In genomic region chr19:42563352-42564210, GRCh38 we compare ENCODE assay signal across 8 cellular contexts. TPM values are rescaled to one million over a fixed set of nuclear protein-coding genes. Genes with fewer than 3 reads are reported as not detected.
A peak's percentile ranks its signal among the peaks of the same experiment; 100 is the strongest.
DNase-seq lines count a peak whose midpoint lies in the region; ATAC-seq and TF ChIP-seq lines count a peak whose summit lies in the region.

No MANE protein-coding gene starts in this region.

- H3K4me1 ChIP-seq in neutrophil (ENCODE audit: control insufficient read depth in 1 of 2, insufficient read depth in 1 of 2, low read depth in 1 of 2, low read length in 1 of 2): peaks cover 53 to 55% of the 10 kb centered on the region in 2 experiments

- WGBS in lower leg skin, 2 donors: 13 to 14% methylated on average over 7 of the region's 7 CpGs

- no peaks in the 10 kb centered on the region for H3K27me3 ChIP-seq in neutrophil

- no peak for ATAC-seq in GM18519 (IDR thresholded peaks at IDR 0.05; ENCODE audit: low FRiP score, unreplicated experiment)

- TF ChIP-seq CTCF in GM12864 (IDR thresholded peaks at IDR 0.05; ENCODE audit: low read depth, low read length, missing control alignments) (peak; percentile 83), NB4 (IDR thresholded peaks at IDR 0.05; ENCODE audit: low read depth, low read length) (peak; percentile 42), VCaP (conservative IDR thresholded peaks at IDR 0.05) (peak; percentile 90), fibroblast of villous mesenchyme (IDR thresholded peaks at IDR 0.05; ENCODE audit: insufficient read depth, low read depth, low read length) (peak; percentile 73), neutrophil (IDR thresholded peaks at IDR 0.05) (peak; percentile 73), lower leg skin (IDR thresholded peaks at IDR 0.05) (no peak)

- intact Hi-C loops in lower leg skin (cut with DNase I; ENCODE audit: low total_unique reads): no loop called here

- TF ChIP-seq POLR2A in NB4 (IDR thresholded peaks at IDR 0.05; ENCODE audit: extremely low read depth, insufficient read length): no peak
- TF ChIP-seq POLR2A in lower leg skin (IDR thresholded peaks at IDR 0.05): no peak

- DNase-seq in AG20443 (ENCODE audit: low spot score) (peak; percentile 79), GM12864 (ENCODE audit: low read depth) (peak; percentile 10), NB4 (ENCODE audit: low read depth) (peak; percentile 35), fibroblast of villous mesenchyme (ENCODE audit: low read depth) (peak; percentile 44), lower leg skin (ENCODE audit: low spot score in 2 of 2) (no peak)

- H3K36me3 ChIP-seq in neutrophil: no peaks in the 10 kb centered on the region

- H3K4me3 ChIP-seq in GM12864 (ENCODE audit: low read depth, low read length) (no peak overlapping the region), NB4 (ENCODE audit: low read depth, low read length) (no peak overlapping the region), fibroblast of villous mesenchyme (ENCODE audit: low read depth, low read length) (no peak overlapping the region), neutrophil (ENCODE audit: low read depth in 1 of 2, low read length in 1 of 2) (no peak overlapping the region), lower leg skin (ENCODE audit: low read depth, poor library complexity, severe bottlenecking) (no peak overlapping the region)

- H3K27ac ChIP-seq in VCaP (no peak overlapping the region), neutrophil (no peak overlapping the region)

- H3K9me3 ChIP-seq in neutrophil: no peaks in the 10 kb centered on the region

RNA-seq across cellular contexts. Expression of gene CEACAM8, which starts 31.1 kb away (rescaled TPM):
- total RNA-seq in fibroblast of villous mesenchyme (not detected in 2 replicates), lower leg skin (not detected)

RNA-seq across cellular contexts. Expression of gene CEACAM1, which starts 35.3 kb away (rescaled TPM):
- total RNA-seq in fibroblast of villous mesenchyme (under 0.01 and 0.97 TPM in 2 replicates), lower leg skin (1 to 10 TPM; 1.2 to 4.6 (median 2.7) TPM)

Comparison
In these comparisons a context has a peak if more than half of its experiments do, and no peak if none do; other contexts are left out.
1. DNase-seq: peak in AG20443 (single experiment), GM12864 (single experiment), NB4 (single experiment) and fibroblast of villous mesenchyme (single experiment); none in lower leg skin (0 of 2).
2. CTCF ChIP-seq: peak in GM12864 (single experiment), NB4 (single experiment), VCaP (single experiment), fibroblast of villous mesenchyme (single experiment) and neutrophil (single experiment); none in lower leg skin (0 of 3).